12 cellular contexts compared by ENCODE assay signal in the genomic region with DNA sequence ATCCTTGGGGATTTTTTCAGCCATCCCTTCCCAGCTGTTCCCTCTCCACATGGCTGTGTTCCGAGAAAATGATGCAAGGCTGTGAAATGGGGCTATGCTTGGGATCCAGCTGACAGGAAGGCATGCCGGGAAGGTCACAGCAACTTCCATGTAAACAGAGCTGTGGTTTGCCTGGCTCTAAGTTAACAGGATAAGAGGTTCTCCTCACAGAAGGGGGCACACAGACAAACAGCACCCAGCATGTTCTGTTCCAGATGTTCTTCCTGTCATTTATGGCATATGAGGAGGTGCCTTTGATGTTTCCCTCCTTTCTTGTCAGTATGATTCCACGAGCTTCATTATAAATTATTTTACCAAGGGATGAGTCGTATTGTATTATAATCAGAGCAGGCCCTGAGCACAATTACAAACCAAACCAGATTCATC.
DNase-seq lines count a peak whose midpoint lies in the region; ATAC-seq, FAIRE-seq and TF ChIP-seq lines count a peak whose summit lies in the region.
"Had no signal": no experiment of that assay in that cellular context is flagged by ENCODE, and none has a peak within 500 bp of the region (broad histone marks: within the 10 kb centered on the region; RNA-seq: fewer than 3 reads in every experiment).

No MANE protein-coding gene starts in this region.

- no peaks in the 10 kb centered on the region for H3K36me3 ChIP-seq in pancreas

- H3K36me3 Mint-ChIP-seq in activated naive CD4-positive, alpha-beta T cell treated with anti-CD3 and anti-CD28 coated beads, Interleukin-2, amount 50 U/mL, for 72 hours, result no peaks in the 10 kb centered on the region
- no peaks in the 10 kb centered on the region for H3K36me3 Mint-ChIP-seq in activated CD8-positive, alpha-beta memory T cell treated with anti-CD3 and anti-CD28 coated beads, Interleukin-2, amount 10 ng/mL, durations not matched to agents 7 days and 5 days

- peaks cover 4% of the 10 kb centered on the region for H3K27me3 Mint-ChIP-seq in activated CD8-positive, alpha-beta memory T cell treated with anti-CD3 and anti-CD28 coated beads, Interleukin-2, amount 10 ng/mL, durations not matched to agents 7 days and 5 days
- no peaks in the 10 kb centered on the region for H3K27me3 Mint-ChIP-seq in stimulated activated naive CD8-positive, alpha-beta T cell treated with anti-CD3 and anti-CD28 coated beads, Interleukin-15, amount 100 ng/mL, for 72 hours

- TF ChIP-seq POLR2A in erythroblast (IDR thresholded peaks at IDR 0.05; ENCODE audit: low read length), result no peak

- H3K27ac ChIP-seq in pancreas, result no peak overlapping the region

- no peaks in the 10 kb centered on the region for H3K9me3 Mint-ChIP-seq in activated naive CD4-positive, alpha-beta T cell treated with anti-CD3 and anti-CD28 coated beads, Interleukin-2, amount 50 U/mL, for 72 hours
- no peaks in the 10 kb centered on the region for H3K9me3 Mint-ChIP-seq in activated CD8-positive, alpha-beta memory T cell treated with anti-CD3 and anti-CD28 coated beads, Interleukin-2, amount 10 ng/mL, durations not matched to agents 7 days and 5 days (ENCODE audit: low read depth)
- H3K9me3 Mint-ChIP-seq in stimulated activated naive CD8-positive, alpha-beta T cell treated with anti-CD3 and anti-CD28 coated beads, Interleukin-15, amount 100 ng/mL, for 72 hours, result no peaks in the 10 kb centered on the region

- DNase-seq in GM03348 (ENCODE audit: low spot score) (peak; percentile 11), RKO (ENCODE audit: low spot score) (peak; percentile 13), fibroblast of the conjunctiva (ENCODE audit: low read depth) (peak; percentile 44), pancreas (peak in 2 of 6 donors; percentile 11 to 15), erythroblast (lab: John Stamatoyannopoulos, UW) (no peak)
- no peak for DNase-seq in activated naive CD4-positive, alpha-beta T cell treated with anti-CD3 and anti-CD28 coated beads, Interleukin-2, amount 50 U/mL, for 72 hours (ENCODE audit: low spot score in 2 of 2)
- no peak for DNase-seq in activated CD8-positive, alpha-beta memory T cell treated with anti-CD3 and anti-CD28 coated beads, Interleukin-2, amount 10 ng/mL, durations not matched to agents 7 days and 5 days
- DNase-seq in stimulated activated naive CD8-positive, alpha-beta T cell treated with anti-CD3 and anti-CD28 coated beads, Interleukin-15, amount 100 ng/mL, for 72 hours, result no peak
- DNase-seq: activated gamma-delta T cell treated with Interleukin-2 at 50 U/mL for 16 hours, DMS79, KBM-7, NCI-H526 had no signal

- no peak overlapping the region for H3K27ac Mint-ChIP-seq in activated naive CD4-positive, alpha-beta T cell treated with anti-CD3 and anti-CD28 coated beads, Interleukin-2, amount 50 U/mL, for 72 hours
- no peak overlapping the region for H3K27ac Mint-ChIP-seq in activated CD8-positive, alpha-beta memory T cell treated with anti-CD3 and anti-CD28 coated beads, Interleukin-2, amount 10 ng/mL, durations not matched to agents 7 days and 5 days
- no peak overlapping the region for H3K27ac Mint-ChIP-seq in stimulated activated naive CD8-positive, alpha-beta T cell treated with anti-CD3 and anti-CD28 coated beads, Interleukin-15, amount 100 ng/mL, for 72 hours

- H3K4me1 ChIP-seq in pancreas, result peaks cover 0 to 6% (median 0%) of the 10 kb centered on the region in 3 donors

- intact Hi-C loops in pancreas (cut with DNase I), result no loop called here

- FAIRE-seq in pancreas (lab: Jason Lieb, UNC), result no peak

- TF ChIP-seq CTCF in pancreas (IDR thresholded peaks at IDR 0.05), result no peak

- ATAC-seq in pancreas, result peak in 3 of 4 donors; percentile 21 to 44 (median 39)
- ATAC-seq in activated naive CD4-positive, alpha-beta T cell treated with anti-CD3 and anti-CD28 coated beads, Interleukin-2, amount 50 U/mL, for 72 hours, result no peak
- no peak for ATAC-seq in activated CD8-positive, alpha-beta memory T cell treated with anti-CD3 and anti-CD28 coated beads, Interleukin-2, amount 10 ng/mL, durations not matched to agents 7 days and 5 days
- ATAC-seq in stimulated activated naive CD8-positive, alpha-beta T cell treated with anti-CD3 and anti-CD28 coated beads, Interleukin-15, amount 100 ng/mL, for 72 hours, result no peak

- no peaks in the 10 kb centered on the region for H3K27me3 ChIP-seq in pancreas

- WGBS in pancreas, 2 donors, result 49 to 52% methylated on average over 4 of the region's 4 CpGs

- no peaks in the 10 kb centered on the region for H3K9me3 ChIP-seq in pancreas

- H3K4me3 ChIP-seq in pancreas, result no peak overlapping the region

- CTCF ChIA-PET in activated CD8-positive, alpha-beta memory T cell treated with anti-CD3 and anti-CD28 coated beads, Interleukin-2, amount 10 ng/mL, durations not matched to agents 7 days and 5 days (lab: Charles Lee), result no interaction called here

- H3K4me3 Mint-ChIP-seq in activated CD8-positive, alpha-beta memory T cell treated with anti-CD3 and anti-CD28 coated beads, Interleukin-2, amount 10 ng/mL, durations not matched to agents 7 days and 5 days, result no peak overlapping the region
- H3K4me3 Mint-ChIP-seq in stimulated activated naive CD8-positive, alpha-beta T cell treated with anti-CD3 and anti-CD28 coated beads, Interleukin-15, amount 100 ng/mL, for 72 hours, result no peak overlapping the region

- no peaks in the 10 kb centered on the region for H3K4me1 Mint-ChIP-seq in activated CD8-positive, alpha-beta memory T cell treated with anti-CD3 and anti-CD28 coated beads, Interleukin-2, amount 10 ng/mL, durations not matched to agents 7 days and 5 days
- no peaks in the 10 kb centered on the region for H3K4me1 Mint-ChIP-seq in stimulated activated naive CD8-positive, alpha-beta T cell treated with anti-CD3 and anti-CD28 coated beads, Interleukin-15, amount 100 ng/mL, for 72 hours

Comparison
In these comparisons a context has a peak if more than half of its experiments do, and no peak if none do; other contexts are left out.
1. DNase-seq: peak in GM03348 (single experiment), RKO (single experiment) and fibroblast of the conjunctiva (single experiment); none in activated naive CD4-positive, alpha-beta T cell treated with anti-CD3 and anti-CD28 coated beads, Interleukin-2, amount 50 U/mL, for 72 hours (0 of 2), activated CD8-positive, alpha-beta memory T cell treated with anti-CD3 and anti-CD28 coated beads, Interleukin-2, amount 10 ng/mL, durations not matched to agents 7 days and 5 days (single experiment), erythroblast (0 of 2) and stimulated activated naive CD8-positive, alpha-beta T cell treated with anti-CD3 and anti-CD28 coated beads, Interleukin-15, amount 100 ng/mL, for 72 hours (0 of 2).
2. ATAC-seq: peak in pancreas (3 of 4); none in activated naive CD4-positive, alpha-beta T cell treated with anti-CD3 and anti-CD28 coated beads, Interleukin-2, amount 50 U/mL, for 72 hours (0 of 2), activated CD8-positive, alpha-beta memory T cell treated with anti-CD3 and anti-CD28 coated beads, Interleukin-2, amount 10 ng/mL, durations not matched to agents 7 days and 5 days (single experiment) and stimulated activated naive CD8-positive, alpha-beta T cell treated with anti-CD3 and anti-CD28 coated beads, Interleukin-15, amount 100 ng/mL, for 72 hours (single experiment).